1 cellular context compared by ENCODE assay signal in the genomic region with DNA sequence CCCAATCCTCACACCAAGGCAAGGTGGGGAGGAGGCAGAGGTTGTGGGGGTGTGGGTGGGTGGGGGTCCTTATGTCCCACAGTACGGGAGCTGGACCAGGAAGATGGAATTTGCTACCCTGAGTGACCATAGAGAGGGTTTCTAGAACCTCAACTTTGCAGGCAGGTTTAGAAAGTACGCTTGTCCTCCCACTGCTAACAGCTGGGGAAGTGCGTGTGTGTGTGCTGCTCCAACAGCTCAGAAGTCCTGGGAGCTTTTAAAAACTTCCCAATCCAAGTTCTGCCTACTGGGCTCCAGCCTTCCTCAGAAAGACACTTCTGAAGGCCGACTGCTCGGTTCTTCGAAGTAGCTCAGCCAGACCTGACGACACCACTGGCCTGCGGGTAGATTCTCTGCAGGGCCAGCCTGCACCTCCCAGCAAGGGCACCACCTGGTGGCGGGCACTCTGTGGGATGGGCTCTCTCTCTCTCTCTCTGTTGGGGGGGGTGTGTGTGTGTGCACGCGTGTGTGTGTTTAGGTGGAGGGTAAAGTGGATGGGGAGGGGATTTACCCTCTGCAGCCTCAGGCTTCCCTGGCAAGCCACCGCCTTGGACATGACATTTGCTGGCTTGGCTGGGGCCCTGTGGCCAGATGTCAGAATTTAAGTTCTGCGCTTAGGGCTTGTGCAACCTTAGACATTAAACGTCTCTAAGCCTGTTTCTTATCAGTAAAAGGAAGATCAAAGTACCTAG.
TF ChIP-seq lines count a peak whose summit lies in the region.

No MANE protein-coding gene starts in this region.

TF ChIP-seq in IMR-90, 13 proteins besides CTCF, POLR2A, EP300 and RAD21 (continued from another document):
- TF ChIP-seq FOS (IDR thresholded peaks at IDR 0.05; ENCODE audit: low read depth, low read length) (no peak), NFE2L2 (IDR thresholded peaks at IDR 0.05; ENCODE audit: low read depth, low read length) (no peak), MXI1 (IDR thresholded peaks at IDR 0.05; ENCODE audit: borderline replicate concordance, low read depth, low read length) (no peak), CHD1 (IDR thresholded peaks at IDR 0.05; ENCODE audit: low read depth, low read length) (no peak), RCOR1 (IDR thresholded peaks at IDR 0.05; ENCODE audit: insufficient replicate concordance, low read length) (no peak), RFX5 (IDR thresholded peaks at IDR 0.05; ENCODE audit: low read depth, low read length) (no peak), SMC3 (IDR thresholded peaks at IDR 0.05; ENCODE audit: low read depth, low read length) (peak; percentile 98)
